Comparison of ENCODE assay signal across 8 cellular contexts in genomic region chr7:604038-604883, GRCh38.
DNase-seq lines count a peak whose midpoint lies in the region; ATAC-seq and TF ChIP-seq lines count a peak whose summit lies in the region.

No MANE protein-coding gene starts in this region.

- H3K4me3 Mint-ChIP-seq in activated B cell treated with CpG ODN at 0.5 μM for 24 hours: peak overlapping the region; percentile 83

- H3K4me1 ChIP-seq in breast epithelium (peaks cover 0 to 9% of the 10 kb centered on the region in 2 donors), mononuclear cell (ENCODE audit: insufficient read depth, low read length) (peaks cover 58% of the 10 kb centered on the region)

- H3K4me3 ChIP-seq in breast epithelium (peak overlapping the region in 2 of 3 donors; percentile 15 to 25), mononuclear cell (ENCODE audit: low read length) (peak overlapping the region; percentile 17)

- peak overlapping the region; percentile 98 for H3K27ac Mint-ChIP-seq in activated B cell treated with CpG ODN at 0.5 μM for 24 hours

- DNase-seq in activated B cell treated with CpG ODN at 0.5 μM for 24 hours (peak; percentile 81), breast epithelium (ENCODE audit: low spot score in 2 of 2) (peak in 1 of 2 donors; percentile 64), NCI-H2227 treated with DMSO at 0.1 percent for 48 hours (lab: John Stamatoyannopoulos, UW) (no peak), NCI-H187 (lab: John Stamatoyannopoulos, UW) (no peak)
- peak; percentile 97 for DNase-seq in stimulated activated CD8-positive, alpha-beta memory T cell treated with anti-CD3 and anti-CD28 coated beads, Interleukin-4, amount 100 ng/mL, for 24 hours (ENCODE audit: low read depth)

- CTCF ChIA-PET in activated B cell treated with CpG ODN at 0.5 μM for 24 hours (lab: Charles Lee): no interaction called here

- H3K27ac ChIP-seq in breast epithelium: peak overlapping the region; percentile 75 to 92

- H3K27me3 ChIP-seq in breast epithelium (no peaks in the 10 kb centered on the region), mononuclear cell (ENCODE audit: insufficient read depth, low read length) (no peaks in the 10 kb centered on the region)

- no peaks in the 10 kb centered on the region for H3K9me3 ChIP-seq in breast epithelium
- H3K9me3 ChIP-seq in mononuclear cell (ENCODE audit: low read depth, low read length): no peaks in the 10 kb centered on the region

- TF ChIP-seq POLR2A in breast epithelium (IDR thresholded peaks at IDR 0.05): no peak

- ATAC-seq in GM19351 (IDR thresholded peaks at IDR 0.05; ENCODE audit: unreplicated experiment): peak; percentile 72
- peak; percentile 58 for ATAC-seq in HG03442 (IDR thresholded peaks at IDR 0.05; ENCODE audit: unreplicated experiment)
- ATAC-seq in activated B cell treated with CpG ODN at 0.5 μM for 24 hours (ENCODE audit: low read depth): peak; percentile 71

- intact Hi-C loops in activated B cell treated with CpG ODN at 0.5 μM for 24 hours (cut with micrococcal nuclease) (loop anchor here (1.0 to 10.0 kb wide), 4 partner anchors 122 to 541 kb away; partner anchors contain the start of gene DNAAF5), breast epithelium (cut with DNase I; ENCODE audit: low total_unique reads) (no loop called here)

- POLR2A ChIA-PET in activated B cell treated with CpG ODN at 0.5 μM for 24 hours (lab: Charles Lee): interaction anchor here (0.5 to 1.4 kb wide), 12 partner anchors 9 to 908 kb away, joined by 3 to 6 read pairs (median 4); partner anchors contain the start of genes DNAAF5, GET4 and PRKAR1B

- peaks cover 17% of the 10 kb centered on the region for H3K36me3 Mint-ChIP-seq in activated B cell treated with CpG ODN at 0.5 μM for 24 hours (ENCODE audit: low read depth)

- no peaks in the 10 kb centered on the region for H3K27me3 Mint-ChIP-seq in activated B cell treated with CpG ODN at 0.5 μM for 24 hours

- H3K9me3 Mint-ChIP-seq in activated B cell treated with CpG ODN at 0.5 μM for 24 hours: peaks cover 7% of the 10 kb centered on the region

- TF ChIP-seq CTCF in activated B cell treated with CpG ODN at 0.5 μM for 24 hours (IDR thresholded peaks at IDR 0.05) (no peak), breast epithelium (IDR thresholded peaks at IDR 0.05) (no peak)

- no peaks in the 10 kb centered on the region for H3K36me3 ChIP-seq in breast epithelium

- H3K4me1 Mint-ChIP-seq in activated B cell treated with CpG ODN at 0.5 μM for 24 hours: peaks cover 63% of the 10 kb centered on the region

Comparison
In these comparisons a context has a peak if more than half of its experiments do, and no peak if none do; other contexts are left out.
1. DNase-seq: peak in activated B cell treated with CpG ODN at 0.5 μM for 24 hours (single experiment) and stimulated activated CD8-positive, alpha-beta memory T cell treated with anti-CD3 and anti-CD28 coated beads, Interleukin-4, amount 100 ng/mL, for 24 hours (single experiment); none in NCI-H2227 treated with DMSO at 0.1 percent for 48 hours (single experiment) and NCI-H187 (0 of 2).
2. Peak in every context shown above with its lines, with median percentiles within 50 percentile points of each other: ATAC-seq.